Comparison of ENCODE assay signal across 19 cellular contexts in genomic region chr16:2086136-2086742, GRCh38. TPM values are rescaled to one million over a fixed set of nuclear protein-coding genes. Genes with fewer than 3 reads are reported as not detected.
DNase-seq lines count a peak whose midpoint lies in the region; ATAC-seq and TF ChIP-seq lines count a peak whose summit lies in the region.
"Had no signal": no experiment of that assay in that cellular context is flagged by ENCODE, and none has a peak within 500 bp of the region (broad histone marks: within the 10 kb centered on the region; RNA-seq: fewer than 3 reads in every experiment).

No MANE protein-coding gene starts in this region.

- peaks cover 29% of the 10 kb centered on the region for H3K4me1 ChIP-seq in mammary epithelial cell (ENCODE audit: insufficient read depth, low read length)
- H3K4me1 ChIP-seq in neuronal stem cell (ENCODE audit: control insufficient read depth in 2 of 2, insufficient read depth in 1 of 2, low read depth in 1 of 2, low read length in 2 of 2): peaks cover 1 to 2% of the 10 kb centered on the region in 2 donors
- H3K4me1 ChIP-seq in vagina: peaks cover 51% of the 10 kb centered on the region

- H3K9ac ChIP-seq in mammary epithelial cell (ENCODE audit: insufficient read depth, low read length) (no peak overlapping the region), neuronal stem cell (ENCODE audit: low read depth, low read length, poor library complexity) (peak overlapping the region; percentile 60)
- H3K9ac ChIP-seq: KMS-11, SK-N-SH had no signal

- TF ChIP-seq POLR2A in vagina (IDR thresholded peaks at IDR 0.05): no peak

- TF ChIP-seq CTCF in MCF 10A (IDR thresholded peaks at IDR 0.05; ENCODE audit: unreplicated experiment) (no peak), mammary epithelial cell (conservative IDR thresholded peaks at IDR 0.05 in 1 of 2, IDR thresholded peaks at IDR 0.05 in 1 of 2; ENCODE audit: extremely low read depth in 1 of 2, insufficient read depth in 1 of 2, low read depth in 1 of 2, low read length in 2 of 2) (no peak), vagina (IDR thresholded peaks at IDR 0.05) (no peak), nephron progenitor cell (IDR thresholded peaks at IDR 0.05) (no peak)

- no peaks in the 10 kb centered on the region for H3K9me3 Mint-ChIP-seq in MCF 10A (ENCODE audit: unreplicated experiment)
- H3K9me3 Mint-ChIP-seq in nephron progenitor cell: no peaks in the 10 kb centered on the region
- H3K9me3 Mint-ChIP-seq: H9 had no signal

- no peak overlapping the region for H3K4me3 Mint-ChIP-seq in MCF 10A (ENCODE audit: unreplicated experiment)
- H3K4me3 Mint-ChIP-seq in nephron progenitor cell: no peak overlapping the region
- H3K4me3 Mint-ChIP-seq: H9 had no signal

- no peak overlapping the region for H3K27ac Mint-ChIP-seq in MCF 10A (ENCODE audit: low read depth, unreplicated experiment)
- no peak overlapping the region for H3K27ac Mint-ChIP-seq in nephron progenitor cell
- H3K27ac Mint-ChIP-seq: H9 had no signal

- peaks cover 12% of the 10 kb centered on the region for H3K79me1 ChIP-seq in neuronal stem cell (ENCODE audit: low read depth, low read length)

- no peak overlapping the region for H2BK5ac ChIP-seq in neuronal stem cell (ENCODE audit: low read length)

- no peak overlapping the region for H3K18ac ChIP-seq in neuronal stem cell (ENCODE audit: low read length)

- POLR2A ChIA-PET in MCF 10A (lab: Yijun Ruan, JAX): interaction anchor here (0.6 to 1.5 kb wide), 7 partner anchors 38 to 120 kb away, joined by 3 to 5 read pairs (median 4); partner anchors contain the start of genes NTHL1, TRAF7 and TSC2

- peak overlapping the region; percentile 44 for H3K23ac ChIP-seq in neuronal stem cell (ENCODE audit: low read depth, low read length, poor library complexity)

- dilution Hi-C loops in mammary epithelial cell (cut with HindIII; ENCODE audit: low sequenced_read_pairs): no loop called here

- peaks cover 50% of the 10 kb centered on the region for H3K36me3 Mint-ChIP-seq in MCF 10A (ENCODE audit: insufficient read depth, unreplicated experiment)
- H3K36me3 Mint-ChIP-seq in nephron progenitor cell (ENCODE audit: low read depth): peaks cover 5% of the 10 kb centered on the region

- no peak overlapping the region for H3K4ac ChIP-seq in neuronal stem cell (ENCODE audit: low read length)

- peaks cover 2% of the 10 kb centered on the region for H3K36me3 ChIP-seq in mammary epithelial cell (ENCODE audit: insufficient read depth, low read length)
- H3K36me3 ChIP-seq in neuronal stem cell (replicated peaks in 1 of 2; ENCODE audit: control insufficient read depth in 2 of 2, insufficient read depth in 2 of 2, low read length in 2 of 2): peaks cover 58 to 91% of the 10 kb centered on the region in 2 donors
- H3K36me3 ChIP-seq in vagina: peaks cover 0 to 36% of the 10 kb centered on the region in 2 donors

- no peak for ATAC-seq in HG03439 (IDR thresholded peaks at IDR 0.05; ENCODE audit: unreplicated experiment)

- H2AK5ac ChIP-seq in neuronal stem cell (ENCODE audit: low read depth, low read length): no peak overlapping the region

- H3K27me3 Mint-ChIP-seq in MCF 10A (ENCODE audit: insufficient read depth, unreplicated experiment) (no peaks in the 10 kb centered on the region), nephron progenitor cell (ENCODE audit: low read depth, poor library complexity) (no peaks in the 10 kb centered on the region)

- no peaks in the 10 kb centered on the region for H3K79me2 ChIP-seq in mammary epithelial cell (ENCODE audit: insufficient read depth, low read length)

- peak overlapping the region; percentile 43 for H4K91ac ChIP-seq in neuronal stem cell (ENCODE audit: low read depth, low read length, poor library complexity)

- in situ Hi-C loops in mammary epithelial cell (cut with MboI; ENCODE audit: low sequenced_read_pairs in 2 of 2): no loop called here

- H3K27me3 ChIP-seq in mammary epithelial cell (ENCODE audit: insufficient read depth, low read length) (no peaks in the 10 kb centered on the region), neuronal stem cell (ENCODE audit: control insufficient read depth in 3 of 3, insufficient read depth in 3 of 3, low read depth in 1 of 3, low read length in 3 of 3) (no peaks in the 10 kb centered on the region), vagina (no peaks in the 10 kb centered on the region)

- H2AFZ ChIP-seq in mammary epithelial cell (ENCODE audit: low read depth, low read length) (no peak overlapping the region), neuronal stem cell (ENCODE audit: low read length) (no peak overlapping the region)

- H3K4me2 ChIP-seq in mammary epithelial cell (ENCODE audit: insufficient read depth, low read depth, low read length) (no peak overlapping the region), neuronal stem cell (ENCODE audit: insufficient read depth, low read length, poor library complexity, severe bottlenecking) (no peak overlapping the region)
- H3K4me2 ChIP-seq: KMS-11, SK-N-SH had no signal

- DNase-seq in MCF 10A (ENCODE audit: unreplicated experiment) (peak; percentile 35), mammary epithelial cell (no peak), cerebellar cortex (ENCODE audit: low spot score) (peak; percentile 91), neuronal stem cell (ENCODE audit: low spot score) (no peak), vagina (ENCODE audit: extremely low spot score in 2 of 2) (no peak), nephron progenitor cell (no peak)
- no peak for DNase-seq in activated T-cell treated with anti-CD3 and anti-CD28 coated beads, Interleukin-2, amount 50 U/mL, for 1 hour
- DNase-seq: 8988T, GF-D8, H9, MM.1S, NCI-H1092 treated with DMSO at 0.1 percent for 48 hours, NCI-H1694, NCI-H2227 treated with DMSO at 0.1 percent for 48 hours, NCI-H524, Right ventricle myocardium superior, SK-N-SH had no signal

- no peaks in the 10 kb centered on the region for H3K9me3 ChIP-seq in mammary epithelial cell (replicated peaks; ENCODE audit: insufficient read depth, low read length)
- H3K9me3 ChIP-seq in neuronal stem cell (replicated peaks in 1 of 2; ENCODE audit: control insufficient read depth in 2 of 2, insufficient read depth in 1 of 2, low read depth in 1 of 2, low read length in 2 of 2): no peaks in the 10 kb centered on the region
- H3K9me3 ChIP-seq in vagina: no peaks in the 10 kb centered on the region
- H3K9me3 ChIP-seq: SK-N-SH had no signal

- BruUV-seq in MCF 10A (replicated peaks; lab: Mats Ljungman, UMichigan): no TSS peak
- BruUV-seq in mammary epithelial cell (replicated peaks; lab: Mats Ljungman, UMichigan): no TSS peak

- no peak overlapping the region for H2BK120ac ChIP-seq in neuronal stem cell (ENCODE audit: low read depth, low read length)

- H3K27ac ChIP-seq in mammary epithelial cell (ENCODE audit: insufficient read depth, low read depth, low read length) (no peak overlapping the region), neuronal stem cell (replicated peaks; ENCODE audit: low read length) (no peak overlapping the region), vagina (peak overlapping the region; percentile 45)
- H3K27ac ChIP-seq: KMS-11 had no signal

- no peak overlapping the region for H3K14ac ChIP-seq in neuronal stem cell (ENCODE audit: low read length)

- intact Hi-C loops in MCF 10A (cut with micrococcal nuclease): no loop called here
- intact Hi-C loops in mammary epithelial cell (cut with micrococcal nuclease): no loop called here
- intact Hi-C loops in vagina (cut with DNase I): no loop called here

- no peak overlapping the region for H2BK15ac ChIP-seq in neuronal stem cell (ENCODE audit: low read length)

- peak overlapping the region; percentile 30 for H2BK12ac ChIP-seq in neuronal stem cell (ENCODE audit: low read length)

- H4K20me1 ChIP-seq in mammary epithelial cell (ENCODE audit: insufficient read depth, low read length): peaks cover under 1% of the 10 kb centered on the region

- H3K4me1 Mint-ChIP-seq in MCF 10A (ENCODE audit: insufficient read depth, unreplicated experiment) (peaks cover 4% of the 10 kb centered on the region), nephron progenitor cell (peaks cover 6% of the 10 kb centered on the region)
- H3K4me1 Mint-ChIP-seq: H9 had no signal

- H4K8ac ChIP-seq in neuronal stem cell (ENCODE audit: low read depth, low read length): no peak overlapping the region

- H3K4me3 ChIP-seq in mammary epithelial cell (replicated peaks in 1 of 3; ENCODE audit: insufficient read depth in 1 of 3, low read depth in 2 of 3, low read length in 3 of 3) (no peak overlapping the region), neuronal stem cell (ENCODE audit: low read length in 2 of 2) (no peak overlapping the region), vagina (no peak overlapping the region)

- CTCF ChIA-PET in MCF 10A (lab: Yijun Ruan, JAX) (interaction anchor here (0.7 kb wide), 1 partner anchor 38 kb away, joined by 3 read pairs; no protein-coding TSS in a partner anchor), mammary epithelial cell (lab: Charles Lee; ENCODE audit: low non-redundant PET) (interaction anchor here (0.6 kb wide), 1 partner anchor 54 kb away, joined by 3 read pairs; no protein-coding TSS in a partner anchor)

- 81% methylated on average over 20 of the region's 27 CpGs for WGBS in mammary epithelial cell (ENCODE audit: low coverage, missing lambda C conversion rate)
- WGBS in neuronal stem cell (ENCODE audit: extremely low coverage in 2 of 2, insufficient read length in 2 of 2, insufficient replicate concordance in 1 of 2), 2 donors: no CpG with 5 or more reads among the region's 27 CpGs

RNA-seq across cellular contexts. Expression of gene TSC2, which starts 38.5 kb away (rescaled TPM):
- total RNA-seq in MCF 10A (2022) (99.8 and 136 TPM in 2 replicates), mammary epithelial cell (10 to 100 TPM; 56.2 to 92.0 TPM), vagina (78.6 TPM)
- 33.9 TPM for polyA plus RNA-seq in mammary epithelial cell
- 155 TPM for polyA minus RNA-seq in mammary epithelial cell
- 54.6 TPM for polyA plus RNA-seq in neuronal stem cell (2013, experiment 1 of 2)
- polyA plus RNA-seq in neuronal stem cell (2013, experiment 2 of 2): 53.2 TPM

RNA-seq across cellular contexts. Expression of gene NTHL1, which starts 38.6 kb away (rescaled TPM):
- total RNA-seq in MCF 10A (2022) (16.4 and 17.7 TPM in 2 replicates), mammary epithelial cell (10 to 100 TPM; 11.3 to 23.2 TPM), vagina (28.5 TPM)
- 21.3 TPM for polyA plus RNA-seq in mammary epithelial cell
- 13.9 TPM for polyA minus RNA-seq in mammary epithelial cell
- 28.2 TPM for polyA plus RNA-seq in neuronal stem cell (2013, experiment 1 of 2)
- 27.7 TPM for polyA plus RNA-seq in neuronal stem cell (2013, experiment 2 of 2)

RNA-seq across cellular contexts. Expression of gene PKD1, which starts 49.5 kb away (rescaled TPM):
- total RNA-seq in MCF 10A (2022): 159 and 187 TPM in 2 replicates
- 100 to 1,000 TPM; 119 to 133 TPM for total RNA-seq in mammary epithelial cell
- 28.4 TPM for polyA plus RNA-seq in mammary epithelial cell
- polyA minus RNA-seq in mammary epithelial cell: 17.7 TPM
- polyA plus RNA-seq in neuronal stem cell (2013, experiment 1 of 2): 27.8 TPM
- 26.3 TPM for polyA plus RNA-seq in neuronal stem cell (2013, experiment 2 of 2)
- 153 TPM for total RNA-seq in vagina

RNA-seq across cellular contexts. Expression of gene NHERF2, which starts 59.5 kb away (rescaled TPM):
- 8.5 and 14.5 TPM in 2 replicates for total RNA-seq in MCF 10A (2022)
- total RNA-seq in mammary epithelial cell: 10 to 100 TPM in 1 of 2 donors, 1 to 10 TPM in 1; 8.3 to 19.0 TPM
- polyA plus RNA-seq in mammary epithelial cell: 9.5 TPM
- 0.62 TPM for polyA minus RNA-seq in mammary epithelial cell
- polyA plus RNA-seq in neuronal stem cell (2013, experiment 1 of 2): 16.0 TPM
- 14.8 TPM for polyA plus RNA-seq in neuronal stem cell (2013, experiment 2 of 2)
- total RNA-seq in vagina: 44.7 TPM

Comparison
In these comparisons a context has a peak if more than half of its experiments do, and no peak if none do; other contexts are left out.
1. DNase-seq: peak in MCF 10A (single experiment) and cerebellar cortex (single experiment); none in mammary epithelial cell (single experiment), neuronal stem cell (single experiment), vagina (0 of 2), activated T-cell treated with anti-CD3 and anti-CD28 coated beads, Interleukin-2, amount 50 U/mL, for 1 hour (single experiment) and nephron progenitor cell (single experiment).